1 cellular context compared by ENCODE assay signal in the genomic region with DNA sequence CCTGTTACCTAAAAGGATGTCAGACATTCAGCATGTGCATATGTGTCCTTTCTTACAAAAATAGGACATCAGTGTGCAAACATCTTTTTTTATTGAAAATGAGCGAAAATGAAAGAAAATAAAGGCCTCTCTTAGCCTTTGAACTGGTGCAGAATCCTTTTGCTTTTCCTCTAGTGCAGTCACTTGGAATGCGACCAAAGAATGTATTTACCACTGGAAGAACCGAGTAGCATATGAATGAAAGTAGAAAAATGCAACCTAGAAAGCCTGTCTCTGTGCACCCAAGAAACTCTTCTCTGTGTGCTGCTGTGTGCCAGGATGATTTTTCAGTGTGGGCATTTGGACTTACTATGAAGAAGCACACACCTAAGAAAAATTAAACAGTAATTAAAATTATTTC.
TF ChIP-seq lines count a peak whose summit lies in the region.

No MANE protein-coding gene starts in this region.

TF ChIP-seq in H1, 55 proteins besides CTCF, POLR2A, EP300 and RAD21:
- TF ChIP-seq ATF2 (IDR thresholded peaks at IDR 0.05; ENCODE audit: low read length) (no peak), SUZ12 (IDR thresholded peaks at IDR 0.05; ENCODE audit: low read length) (no peak), RXRA (IDR thresholded peaks at IDR 0.05; ENCODE audit: insufficient read depth, low read depth, low read length) (no peak), TEAD4 (IDR thresholded peaks at IDR 0.05; ENCODE audit: low read depth, low read length) (no peak), CREB1 (IDR thresholded peaks at IDR 0.05) (no peak), SP4 (IDR thresholded peaks at IDR 0.05; ENCODE audit: low read length) (no peak), MAFK (IDR thresholded peaks at IDR 0.05; ENCODE audit: low read depth, low read length) (no peak), POLR2AphosphoS5 (IDR thresholded peaks at IDR 0.05; ENCODE audit: low read depth, low read length) (no peak), SIX5 (IDR thresholded peaks at IDR 0.05; ENCODE audit: low read depth, low read length) (no peak), TCF12 (IDR thresholded peaks at IDR 0.05; ENCODE audit: low read depth, low read length) (no peak)
